Comparison of ENCODE assay signal across 9 cellular contexts in the genomic region with DNA sequence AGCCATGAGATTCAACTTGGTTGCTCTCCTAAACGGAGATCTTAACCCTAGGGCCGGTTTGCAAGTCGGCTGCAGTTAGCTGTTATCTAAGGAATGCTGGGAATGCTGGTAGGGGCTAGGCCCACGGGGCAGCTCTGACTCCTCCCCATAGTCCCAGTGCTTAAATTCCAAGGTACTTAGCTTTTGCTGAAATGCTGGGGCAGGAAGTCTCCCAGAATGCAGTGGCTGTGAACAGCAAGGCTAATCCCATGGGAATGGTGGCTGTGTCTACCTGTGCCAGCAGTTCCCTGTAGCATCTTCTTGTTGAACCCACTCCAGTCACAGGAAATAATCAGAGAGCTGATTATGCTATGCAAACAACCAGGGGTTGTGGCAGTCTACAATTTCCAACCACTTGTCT.
A peak's percentile ranks its signal among the peaks of the same experiment; 100 is the strongest.
DNase-seq lines count a peak whose midpoint lies in the region; ATAC-seq and TF ChIP-seq lines count a peak whose summit lies in the region.
"Had no signal": no experiment of that assay in that cellular context is flagged by ENCODE, and none has a peak within 500 bp of the region (broad histone marks: within the 10 kb centered on the region; RNA-seq: fewer than 3 reads in every experiment).

No MANE protein-coding gene starts in this region.

- intact Hi-C loops in tibial artery (cut with DNase I; ENCODE audit: low total_unique reads): loop anchor here (5.0 kb wide), 1 partner anchor 172 kb away; no protein-coding TSS in a partner anchor

- H3K4me3 ChIP-seq in tibial artery: no peak overlapping the region

- TF ChIP-seq CTCF in VCaP (conservative IDR thresholded peaks at IDR 0.05) (no peak), tibial artery (IDR thresholded peaks at IDR 0.05) (no peak)

- no peaks in the 10 kb centered on the region for H3K9me3 ChIP-seq in tibial artery

- H3K36me3 ChIP-seq in tibial artery: no peaks in the 10 kb centered on the region

- DNase-seq in NCI-H1105 treated with DMSO at 0.1 percent for 48 hours (lab: John Stamatoyannopoulos, UW) (peak; percentile 7), NCI-H1105 (lab: John Stamatoyannopoulos, UW) (no peak), hepatic stellate cell (ENCODE audit: low spot score) (peak; percentile 81), tibial artery (peak in 1 of 2 donors; percentile 66), NCI-H524 treated with DMSO at 0.1 percent for 48 hours (lab: John Stamatoyannopoulos, UW) (no peak)
- no peak for DNase-seq in stimulated activated CD4-positive, alpha-beta T cell treated with anti-CD3 and anti-CD28 coated beads, Interleukin-4, amount 100 ng/mL, for 1 hour
- DNase-seq: MV-4-11 had no signal

- no peaks in the 10 kb centered on the region for H3K27me3 ChIP-seq in tibial artery

- no peak for ATAC-seq in HG03175 (IDR thresholded peaks at IDR 0.05; ENCODE audit: unreplicated experiment)

- H3K4me1 ChIP-seq in tibial artery: peaks cover 0 to 15% (median 10%) of the 10 kb centered on the region in 4 donors

- H3K27ac ChIP-seq in VCaP: peak overlapping the region; percentile 30
- H3K27ac ChIP-seq in tibial artery: peak overlapping the region; percentile 41 to 53

Comparison
In these comparisons a context has a peak if more than half of its experiments do, and no peak if none do; other contexts are left out.
1. DNase-seq: peak in NCI-H1105 treated with DMSO at 0.1 percent for 48 hours (single experiment) and hepatic stellate cell (single experiment); none in NCI-H1105 (single experiment), NCI-H524 treated with DMSO at 0.1 percent for 48 hours (single experiment) and stimulated activated CD4-positive, alpha-beta T cell treated with anti-CD3 and anti-CD28 coated beads, Interleukin-4, amount 100 ng/mL, for 1 hour (single experiment).